2 cellular contexts compared by ENCODE assay signal in genomic region chr10:80410578-80411145, GRCh38.
A peak's percentile ranks its signal among the peaks of the same experiment; 100 is the strongest.
TF ChIP-seq lines count a peak whose summit lies in the region.

No MANE protein-coding gene starts in this region.

TF ChIP-seq in K562, 482 proteins besides CTCF, POLR2A, EP300 and RAD21:
- TF ChIP-seq YY1 (IDR thresholded peaks at IDR 0.05; ENCODE audit: borderline replicate concordance in 1 of 3, control insufficient read depth in 1 of 3, extremely low read depth in 1 of 3, insufficient read depth in 3 of 3, insufficient read length in 1 of 3, insufficient replicate concordance in 2 of 3, low read depth in 1 of 3, low read length in 2 of 3), result no peak
- TF ChIP-seq DPF2 (IDR thresholded peaks at IDR 0.05), result 0 out of 2 replicates have a peak, but pooled peaks have one; percentile 44
- TF ChIP-seq GABPB1 (CRISPR knock-in tag; IDR thresholded peaks at IDR 0.05), result no peak
- TF ChIP-seq CBFA2T2 (conservative IDR thresholded peaks at IDR 0.05), result peak; percentile 66
- TF ChIP-seq ZBTB7A (IDR thresholded peaks at IDR 0.05; ENCODE audit: borderline replicate concordance, control insufficient read depth, low read depth, low read length), result peak; percentile 38; the same call in 1 of the 2 replicates
- TF ChIP-seq ARID1B (IDR thresholded peaks at IDR 0.05), result peak; percentile 73
- peak; percentile 52; the same call in 1 of the 2 replicates for TF ChIP-seq TCF3 (CRISPR knock-in tag; IDR thresholded peaks at IDR 0.05)
- no peak for TF ChIP-seq ZNF3 (CRISPR knock-in tag; IDR thresholded peaks at IDR 0.05)
- 0 out of 2 replicates have a peak, but pooled peaks have one; percentile 22 for TF ChIP-seq MTA2 (IDR thresholded peaks at IDR 0.05; ENCODE audit: low read depth)
- TF ChIP-seq TEAD4 (IDR thresholded peaks at IDR 0.05; ENCODE audit: low read length), result peak; percentile 55; the same call in 1 of the 2 replicates
- TF ChIP-seq TEAD4 (CRISPR knock-in tag; IDR thresholded peaks at IDR 0.05; ENCODE audit: borderline replicate concordance), result no peak
- no peak for TF ChIP-seq ZBTB34 (CRISPR knock-in tag; IDR thresholded peaks at IDR 0.05)
- TF ChIP-seq POLR2AphosphoS5 (IDR thresholded peaks at IDR 0.05; ENCODE audit: control insufficient read depth, insufficient read depth, low read depth, low read length), result peak; percentile 52; the same call in 1 of the 2 replicates
- 0 out of 4 replicates have a peak, but pooled peaks have one; percentile 35 to 41 for TF ChIP-seq KDM1A (IDR thresholded peaks at IDR 0.05)
- peak; percentile 64 for TF ChIP-seq NCOR1 (IDR thresholded peaks at IDR 0.05)
- peak; percentile 77 for TF ChIP-seq NFIC (IDR thresholded peaks at IDR 0.05)
- TF ChIP-seq NR4A1 (CRISPR knock-in tag; IDR thresholded peaks at IDR 0.05), result no peak
- no peak for TF ChIP-seq NR4A1 (tag; IDR thresholded peaks at IDR 0.05)
- TF ChIP-seq TAL1 (IDR thresholded peaks at IDR 0.05), result peak; percentile 68
- TF ChIP-seq CBFA2T3 (IDR thresholded peaks at IDR 0.05), result peak; percentile 80

TF ChIP-seq in HepG2, 621 proteins besides CTCF, POLR2A, EP300 and RAD21:
- no peak for TF ChIP-seq ZNF20 (CRISPR knock-in tag; IDR thresholded peaks at IDR 0.05)
- no peak for TF ChIP-seq ZFP41 (CRISPR knock-in tag; IDR thresholded peaks at IDR 0.05; ENCODE audit: borderline replicate concordance)
- no peak for TF ChIP-seq JARID2 (CRISPR knock-in tag; IDR thresholded peaks at IDR 0.05; ENCODE audit: insufficient replicate concordance)
- TF ChIP-seq KLF13 (CRISPR knock-in tag; IDR thresholded peaks at IDR 0.05), result no peak
- no peak for TF ChIP-seq ZFP36 (IDR thresholded peaks at IDR 0.05; ENCODE audit: borderline replicate concordance, low read depth, low read length, partially characterized antibody)
